ENCODE assay signal across 1 cellular context in genomic region chr15:79887054-79887453, GRCh38.
TF ChIP-seq lines count a peak whose summit lies in the region.

No MANE protein-coding gene starts in this region.

TF ChIP-seq in HepG2, 621 proteins besides CTCF, POLR2A, EP300 and RAD21 (continued from another document):
- TF ChIP-seq, protein P1, sequence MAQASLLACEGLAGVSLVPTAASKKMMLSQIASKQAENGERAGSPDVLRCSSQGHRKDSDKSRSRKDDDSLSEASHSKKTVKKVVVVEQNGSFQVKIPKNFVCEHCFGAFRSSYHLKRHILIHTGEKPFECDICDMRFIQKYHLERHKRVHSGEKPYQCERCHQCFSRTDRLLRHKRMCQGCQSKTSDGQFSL (CRISPR knock-in tag; IDR thresholded peaks at IDR 0.05) = no peak
